In genomic region chr12:12409337-12409736, GRCh38 we compare ENCODE assay signal across 2 cellular contexts. TPM values are rescaled to one million over a fixed set of nuclear protein-coding genes. Genes with fewer than 3 reads are reported as not detected.
"Had no signal": no experiment of that assay in that cellular context is flagged by ENCODE, and none has a peak within 500 bp of the region (broad histone marks: within the 10 kb centered on the region; RNA-seq: fewer than 3 reads in every experiment).

No MANE protein-coding gene starts in this region.

RNA-seq across cellular contexts. Expression of gene MANSC1, which starts 59.3 kb away (rescaled TPM):
- total RNA-seq: OCI-LY7, SJCRH30 had no signal
